Comparison of ENCODE assay signal across 1 cellular context in the genomic region with DNA sequence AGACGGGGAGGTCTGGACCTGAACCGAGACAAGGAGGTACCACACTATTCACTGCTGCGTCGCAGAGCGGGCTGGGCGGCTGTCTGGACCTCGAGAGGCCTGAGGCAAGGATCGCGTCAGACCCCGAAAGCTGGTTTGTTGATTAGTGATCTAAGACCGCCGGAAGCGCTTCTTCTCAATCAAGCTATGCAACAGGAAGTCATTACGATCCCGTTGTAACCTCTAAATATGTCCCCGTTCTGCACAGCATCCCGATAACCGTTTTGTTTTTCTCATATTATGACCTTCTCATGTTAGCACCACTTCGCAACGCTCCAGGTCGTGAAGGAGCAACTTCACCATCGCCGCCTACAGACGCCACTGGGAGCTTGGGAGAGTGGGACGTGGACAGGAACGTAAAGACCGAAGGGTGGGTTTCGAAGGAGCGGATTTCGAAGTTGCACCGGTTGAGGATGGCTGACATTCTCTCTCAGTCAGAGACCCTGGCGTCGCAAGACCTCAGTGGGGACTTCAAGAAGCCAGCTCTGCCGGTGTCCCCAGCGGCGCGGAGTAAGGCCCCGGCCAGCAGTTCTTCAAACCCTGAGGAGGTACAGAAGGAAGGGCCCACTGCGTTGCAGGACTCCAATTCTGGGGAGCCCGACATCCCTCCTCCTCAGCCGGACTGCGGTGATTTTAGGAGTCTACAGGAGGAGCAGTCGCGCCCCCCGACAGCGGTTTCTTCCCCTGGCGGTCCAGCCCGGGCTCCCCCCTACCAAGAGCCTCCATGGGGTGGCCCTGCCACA.
TF ChIP-seq lines count a peak whose summit lies in the region.

A gene with protein sequence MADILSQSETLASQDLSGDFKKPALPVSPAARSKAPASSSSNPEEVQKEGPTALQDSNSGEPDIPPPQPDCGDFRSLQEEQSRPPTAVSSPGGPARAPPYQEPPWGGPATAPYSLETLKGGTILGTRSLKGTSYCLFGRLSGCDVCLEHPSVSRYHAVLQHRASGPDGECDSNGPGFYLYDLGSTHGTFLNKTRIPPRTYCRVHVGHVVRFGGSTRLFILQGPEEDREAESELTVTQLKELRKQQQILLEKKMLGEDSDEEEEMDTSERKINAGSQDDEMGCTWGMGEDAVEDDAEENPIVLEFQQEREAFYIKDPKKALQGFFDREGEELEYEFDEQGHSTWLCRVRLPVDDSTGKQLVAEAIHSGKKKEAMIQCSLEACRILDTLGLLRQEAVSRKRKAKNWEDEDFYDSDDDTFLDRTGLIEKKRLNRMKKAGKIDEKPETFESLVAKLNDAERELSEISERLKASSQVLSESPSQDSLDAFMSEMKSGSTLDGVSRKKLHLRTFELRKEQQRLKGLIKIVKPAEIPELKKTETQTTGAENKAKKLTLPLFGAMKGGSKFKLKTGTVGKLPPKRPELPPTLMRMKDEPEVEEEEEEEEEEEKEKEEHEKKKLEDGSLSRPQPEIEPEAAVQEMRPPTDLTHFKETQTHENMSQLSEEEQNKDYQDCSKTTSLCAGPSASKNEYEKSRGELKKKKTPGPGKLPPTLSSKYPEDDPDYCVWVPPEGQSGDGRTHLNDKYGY (plus strand): TSS at position 427 of the 782 bp plus-strand sequence. CDS start 26 bp downstream, at position 453.
A gene with protein sequence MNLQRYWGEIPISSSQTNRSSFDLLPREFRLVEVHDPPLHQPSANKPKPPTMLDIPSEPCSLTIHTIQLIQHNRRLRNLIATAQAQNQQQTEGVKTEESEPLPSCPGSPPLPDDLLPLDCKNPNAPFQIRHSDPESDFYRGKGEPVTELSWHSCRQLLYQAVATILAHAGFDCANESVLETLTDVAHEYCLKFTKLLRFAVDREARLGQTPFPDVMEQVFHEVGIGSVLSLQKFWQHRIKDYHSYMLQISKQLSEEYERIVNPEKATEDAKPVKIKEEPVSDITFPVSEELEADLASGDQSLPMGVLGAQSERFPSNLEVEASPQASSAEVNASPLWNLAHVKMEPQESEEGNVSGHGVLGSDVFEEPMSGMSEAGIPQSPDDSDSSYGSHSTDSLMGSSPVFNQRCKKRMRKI (minus strand): TSS at position 152 of the 782 bp plus-strand sequence. CDS start 1,422 bp downstream, outside the sequence.

TF ChIP-seq in IMR-90, 13 proteins besides CTCF, POLR2A, EP300 and RAD21:
- peak; percentile 4; the same call in 1 of the 2 replicates for TF ChIP-seq CEBPB (IDR thresholded peaks at IDR 0.05; ENCODE audit: low read depth, low read length)
- no peak for TF ChIP-seq FOS (IDR thresholded peaks at IDR 0.05; ENCODE audit: low read depth, low read length)
- TF ChIP-seq, protein P1, sequence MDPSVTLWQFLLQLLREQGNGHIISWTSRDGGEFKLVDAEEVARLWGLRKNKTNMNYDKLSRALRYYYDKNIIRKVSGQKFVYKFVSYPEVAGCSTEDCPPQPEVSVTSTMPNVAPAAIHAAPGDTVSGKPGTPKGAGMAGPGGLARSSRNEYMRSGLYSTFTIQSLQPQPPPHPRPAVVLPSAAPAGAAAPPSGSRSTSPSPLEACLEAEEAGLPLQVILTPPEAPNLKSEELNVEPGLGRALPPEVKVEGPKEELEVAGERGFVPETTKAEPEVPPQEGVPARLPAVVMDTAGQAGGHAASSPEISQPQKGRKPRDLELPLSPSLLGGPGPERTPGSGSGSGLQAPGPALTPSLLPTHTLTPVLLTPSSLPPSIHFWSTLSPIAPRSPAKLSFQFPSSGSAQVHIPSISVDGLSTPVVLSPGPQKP (IDR thresholded peaks at IDR 0.05; ENCODE audit: borderline replicate concordance, low read depth, low read length), result no peak
- 0 out of 2 replicates have a peak, but pooled peaks have one; percentile 4 for TF ChIP-seq MXI1 (IDR thresholded peaks at IDR 0.05; ENCODE audit: borderline replicate concordance, low read depth, low read length)
- TF ChIP-seq MAZ (IDR thresholded peaks at IDR 0.05; ENCODE audit: borderline replicate concordance, low read depth, low read length), result 0 out of 2 replicates have a peak, but pooled peaks have one; percentile 29
- TF ChIP-seq MAFK (IDR thresholded peaks at IDR 0.05; ENCODE audit: low read depth, low read length), result no peak
- TF ChIP-seq SMC3 (IDR thresholded peaks at IDR 0.05; ENCODE audit: low read depth, low read length), result 0 out of 2 replicates have a peak, but pooled peaks have one; percentile 15
- TF ChIP-seq, protein P2, sequence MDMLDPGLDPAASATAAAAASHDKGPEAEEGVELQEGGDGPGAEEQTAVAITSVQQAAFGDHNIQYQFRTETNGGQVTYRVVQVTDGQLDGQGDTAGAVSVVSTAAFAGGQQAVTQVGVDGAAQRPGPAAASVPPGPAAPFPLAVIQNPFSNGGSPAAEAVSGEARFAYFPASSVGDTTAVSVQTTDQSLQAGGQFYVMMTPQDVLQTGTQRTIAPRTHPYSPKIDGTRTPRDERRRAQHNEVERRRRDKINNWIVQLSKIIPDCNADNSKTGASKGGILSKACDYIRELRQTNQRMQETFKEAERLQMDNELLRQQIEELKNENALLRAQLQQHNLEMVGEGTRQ (IDR thresholded peaks at IDR 0.05; ENCODE audit: low read depth, low read length), result no peak
